ENCODE assay signal across 14 cellular contexts in the genomic region with DNA sequence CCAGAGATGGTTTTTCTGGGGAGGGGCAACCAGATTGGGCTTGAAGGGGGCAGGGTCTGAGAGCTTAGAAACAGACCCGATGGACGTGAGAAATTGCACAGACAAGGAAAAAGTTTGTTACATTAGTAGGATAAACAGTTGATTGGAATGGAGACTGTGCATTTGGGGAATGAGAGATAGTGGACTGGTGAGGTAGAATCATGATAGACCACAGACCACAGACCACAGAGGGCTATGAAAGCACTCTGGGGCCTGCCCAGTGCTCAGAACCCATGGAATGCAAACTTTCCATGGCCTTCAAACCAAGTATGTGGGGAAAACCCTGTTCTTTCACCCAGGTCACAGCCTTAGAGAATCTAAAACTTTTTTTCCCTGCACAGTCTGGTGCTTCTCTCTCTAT.
DNase-seq lines count a peak whose midpoint lies in the region; ATAC-seq, FAIRE-seq and TF ChIP-seq lines count a peak whose summit lies in the region.
"Had no signal": no experiment of that assay in that cellular context is flagged by ENCODE, and none has a peak within 500 bp of the region (broad histone marks: within the 10 kb centered on the region; RNA-seq: fewer than 3 reads in every experiment).

No MANE protein-coding gene starts in this region.

- H4K20me1 ChIP-seq in GM12878 (ENCODE audit: control insufficient read depth, insufficient read depth) = no peaks in the 10 kb centered on the region

- H3K4me3 ChIP-seq in BJ (ENCODE audit: low read depth, low read length) = no peak overlapping the region
- no peak overlapping the region for H3K4me3 ChIP-seq in GM12878
- H3K4me3 ChIP-seq: psoas muscle had no signal

- intact Hi-C loops in GM12878 (cut with micrococcal nuclease; ENCODE audit: unreplicated experiment) = no loop called here

- DNase-seq in BJ (ENCODE audit: low read depth) = peak; percentile 93
- DNase-seq in GM12878 (ENCODE audit: low read depth, low spot score) = no peak
- DNase-seq in myocyte (ENCODE audit: low read depth) = peak; percentile 93
- DNase-seq in stimulated activated naive CD4-positive, alpha-beta T cell treated with Interleukin-2 at 50 U/mL for 16 hours (lab: John Stamatoyannopoulos, UW) = no peak
- DNase-seq in erythroblast (lab: John Stamatoyannopoulos, UW) = no peak
- no peak for DNase-seq in NCI-H748 (lab: John Stamatoyannopoulos, UW; ENCODE audit: unreplicated experiment)
- no peak for DNase-seq in DMS153 treated with DMSO at 0.1 percent for 48 hours (lab: John Stamatoyannopoulos, UW; ENCODE audit: unreplicated experiment)
- DNase-seq: islet precursor cell; NCI-H1092 treated with DMSO at 0.1 percent for 48 hours; NK-92 treated with Interleukin-12 subunit alpha and Interleukin-12 subunit beta, amount 100 ng/mL, for 24 hours; psoas muscle had no signal

- TF ChIP-seq RAD21 in GM12878 (IDR thresholded peaks at IDR 0.05; ENCODE audit: insufficient read depth, low read depth, low read length) = no peak

- in situ Hi-C loops in GM12878 (cut with MboI) = loop anchor here (25.0 kb wide), 1 partner anchor 1128 kb away; no protein-coding TSS in a partner anchor

- WGBS in GM12878 (ENCODE audit: insufficient coverage, insufficient replicate concordance, low lambda C conversion rate, missing lambda C conversion rate) = 61% methylated on average over 2 of the region's 2 CpGs

- TF ChIP-seq EP300 in GM12878 (IDR thresholded peaks at IDR 0.05; ENCODE audit: borderline replicate concordance in 1 of 2, control insufficient read depth in 1 of 2, low read depth in 2 of 2, low read length in 2 of 2) = no peak

- no peak overlapping the region for H3K27ac ChIP-seq in GM12878 (ENCODE audit: control insufficient read depth, insufficient read depth)
- H3K27ac ChIP-seq: HL-60, psoas muscle had no signal

- CTCF ChIA-PET in BJ (lab: Yijun Ruan, JAX) (interaction anchor here (1.2 to 3.7 kb wide), 6 partner anchors 10 to 499 kb away, joined by 3 to 25 read pairs (median 6); partner anchors contain the start of gene EGR2), GM12878 (lab: Yijun Ruan, JAX) (interaction anchor here (0.7 to 3.9 kb wide), 7 partner anchors 8 to 604 kb away, joined by 3 to 16 read pairs (median 5); no protein-coding TSS in a partner anchor)

- no peaks in the 10 kb centered on the region for H3K4me1 ChIP-seq in GM12878 (ENCODE audit: control insufficient read depth, insufficient read depth, low read length)
- H3K4me1 ChIP-seq: psoas muscle had no signal

- H3K9ac ChIP-seq in GM12878 (ENCODE audit: control insufficient read depth, insufficient read depth, low read length) = no peak overlapping the region

- POLR2A ChIA-PET in BJ (lab: Charles Lee) (no interaction called here), GM12878 (lab: Charles Lee) (interaction anchor here (0.7 kb wide), 1 partner anchor 28 kb away, joined by 3 read pairs; no protein-coding TSS in a partner anchor)

- H3K27me3 ChIP-seq in BJ (ENCODE audit: control insufficient read depth, insufficient read depth, low read length) (no peaks in the 10 kb centered on the region), GM12878 (replicated peaks in 1 of 2; ENCODE audit: control insufficient read depth in 2 of 2, insufficient read depth in 2 of 2, low read length in 1 of 2) (no peaks in the 10 kb centered on the region)

- TF ChIP-seq CTCF in BJ (IDR thresholded peaks at IDR 0.05; ENCODE audit: insufficient read depth, low read depth, low read length) (no peak), GM12878 (IDR thresholded peaks at IDR 0.05 in 2 of 3, conservative IDR thresholded peaks at IDR 0.05 in 1 of 3; ENCODE audit: control insufficient read depth in 2 of 3, extremely low read depth in 1 of 3, insufficient read depth in 1 of 3, low read depth in 3 of 3, low read length in 3 of 3) (no peak)

- H3K79me2 ChIP-seq in GM12878 (ENCODE audit: control insufficient read depth, insufficient read depth, low read length) = no peaks in the 10 kb centered on the region

- no peak overlapping the region for H3K4me2 ChIP-seq in GM12878 (ENCODE audit: control insufficient read depth, insufficient read depth)

- peak; percentile 53 for ATAC-seq in HG02678 (IDR thresholded peaks at IDR 0.05; ENCODE audit: unreplicated experiment)
- peak; percentile 52 for ATAC-seq in GM12878
- ATAC-seq: psoas muscle had no signal

- TF ChIP-seq POLR2A in GM12878 (IDR thresholded peaks at IDR 0.05; ENCODE audit: low read depth, low read length) = no peak
- TF ChIP-seq POLR2A in erythroblast (IDR thresholded peaks at IDR 0.05; ENCODE audit: low read length) = no peak

- SMC1A ChIA-PET in GM12878 (lab: Charles Lee; ENCODE audit: uncharacterized antibody, unreplicated experiment) = interaction anchor here (0.6 to 2.7 kb wide), 9 partner anchors 9 to 1482 kb away, joined by 3 to 14 read pairs (median 3); no protein-coding TSS in a partner anchor

- RAD21 ChIA-PET in GM12878 (lab: Charles Lee; ENCODE audit: unreplicated experiment) = interaction anchor here (1.2 kb wide), 1 partner anchor 20 kb away, joined by 4 read pairs; no protein-coding TSS in a partner anchor

- BruUV-seq in GM12878 (replicated peaks; lab: Mats Ljungman, UMichigan) = no TSS peak

- no peak overlapping the region for H2AFZ ChIP-seq in GM12878 (ENCODE audit: control insufficient read depth, low read depth, low read length)

- H3K36me3 ChIP-seq in BJ (ENCODE audit: control insufficient read depth, insufficient read depth, low read length) (no peaks in the 10 kb centered on the region), GM12878 (ENCODE audit: control insufficient read depth in 2 of 2, insufficient read depth in 2 of 2, low read length in 1 of 2) (no peaks in the 10 kb centered on the region)

- no peaks in the 10 kb centered on the region; the same call in 2 of the 3 replicates for H3K9me3 ChIP-seq in GM12878 (replicated peaks; ENCODE audit: control insufficient read depth, insufficient read depth, low read length)
- H3K9me3 ChIP-seq: psoas muscle had no signal

- no peak for FAIRE-seq in GM12878 (lab: Jason Lieb, UNC)
- FAIRE-seq: H1 had no signal

TF ChIP-seq in GM12878, 131 proteins besides CTCF, POLR2A, EP300 and RAD21:
- TF ChIP-seq RUNX3 (IDR thresholded peaks at IDR 0.05; ENCODE audit: low read length) = peak; percentile 93
- TF ChIP-seq PAX5 (IDR thresholded peaks at IDR 0.05; ENCODE audit: borderline replicate concordance, low read depth, low read length) = 0 out of 2 replicates have a peak, but pooled peaks have one; percentile 11
- TF ChIP-seq MLLT1 (IDR thresholded peaks at IDR 0.05) = peak; percentile 46; the same call in 1 of the 2 replicates
- 0 out of 2 replicates have a peak, but pooled peaks have one; percentile 38 for TF ChIP-seq IKZF1 (conservative IDR thresholded peaks at IDR 0.05)
- TF ChIP-seq HDAC2 (IDR thresholded peaks at IDR 0.05) = no peak
- TF ChIP-seq IKZF2 (IDR thresholded peaks at IDR 0.05) = peak in 1 of 2 experiments; percentile 33; a peak in 2 of 4 replicates

Comparison
In these comparisons a context has a peak if more than half of its experiments do, and no peak if none do; other contexts are left out.
1. DNase-seq: peak in BJ (single experiment) and myocyte (single experiment); none in GM12878 (single experiment), stimulated activated naive CD4-positive, alpha-beta T cell treated with Interleukin-2 at 50 U/mL for 16 hours (single experiment), erythroblast (0 of 2), NCI-H748 (single experiment) and DMS153 treated with DMSO at 0.1 percent for 48 hours (single experiment).